Comparison of ENCODE assay signal across 1 cellular context in the genomic region with DNA sequence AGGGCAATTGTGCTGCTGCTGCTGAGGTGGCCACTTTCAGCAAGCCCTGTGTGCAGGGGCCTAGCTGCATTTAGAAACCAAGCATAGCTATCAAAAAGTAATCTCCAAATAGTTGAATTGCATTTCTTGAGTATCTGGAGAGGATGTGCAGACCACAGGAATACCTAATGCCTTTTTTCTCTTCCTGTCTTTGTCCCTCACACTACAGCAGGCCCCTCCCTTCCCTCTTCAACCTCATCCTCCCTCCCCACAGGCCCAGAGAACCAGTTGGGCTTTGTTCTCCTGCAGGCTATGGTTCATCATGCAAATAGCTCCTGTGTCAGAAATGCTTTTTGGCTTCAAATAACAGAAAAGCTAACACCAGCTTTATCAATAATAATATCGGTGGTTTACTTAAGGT.
TF ChIP-seq lines count a peak whose summit lies in the region.

No MANE protein-coding gene starts in this region.

TF ChIP-seq in GM23338, 12 proteins besides CTCF, POLR2A, EP300 and RAD21 (continued from another document):
- TF ChIP-seq, protein P1, sequence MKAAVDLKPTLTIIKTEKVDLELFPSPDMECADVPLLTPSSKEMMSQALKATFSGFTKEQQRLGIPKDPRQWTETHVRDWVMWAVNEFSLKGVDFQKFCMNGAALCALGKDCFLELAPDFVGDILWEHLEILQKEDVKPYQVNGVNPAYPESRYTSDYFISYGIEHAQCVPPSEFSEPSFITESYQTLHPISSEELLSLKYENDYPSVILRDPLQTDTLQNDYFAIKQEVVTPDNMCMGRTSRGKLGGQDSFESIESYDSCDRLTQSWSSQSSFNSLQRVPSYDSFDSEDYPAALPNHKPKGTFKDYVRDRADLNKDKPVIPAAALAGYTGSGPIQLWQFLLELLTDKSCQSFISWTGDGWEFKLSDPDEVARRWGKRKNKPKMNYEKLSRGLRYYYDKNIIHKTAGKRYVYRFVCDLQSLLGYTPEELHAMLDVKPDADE (IDR thresholded peaks at IDR 0.05), result no peak
- TF ChIP-seq NANOG (IDR thresholded peaks at IDR 0.05; ENCODE audit: borderline replicate concordance), result no peak
- no peak for TF ChIP-seq STAT1 (IDR thresholded peaks at IDR 0.05; ENCODE audit: unreplicated experiment)
- no peak for TF ChIP-seq CREB1 (CRISPR knock-in tag; IDR thresholded peaks at IDR 0.05; ENCODE audit: low read depth)
- no peak for TF ChIP-seq ZNF331 (CRISPR knock-in tag; IDR thresholded peaks at IDR 0.05; ENCODE audit: low read depth)
- TF ChIP-seq, protein P2, sequence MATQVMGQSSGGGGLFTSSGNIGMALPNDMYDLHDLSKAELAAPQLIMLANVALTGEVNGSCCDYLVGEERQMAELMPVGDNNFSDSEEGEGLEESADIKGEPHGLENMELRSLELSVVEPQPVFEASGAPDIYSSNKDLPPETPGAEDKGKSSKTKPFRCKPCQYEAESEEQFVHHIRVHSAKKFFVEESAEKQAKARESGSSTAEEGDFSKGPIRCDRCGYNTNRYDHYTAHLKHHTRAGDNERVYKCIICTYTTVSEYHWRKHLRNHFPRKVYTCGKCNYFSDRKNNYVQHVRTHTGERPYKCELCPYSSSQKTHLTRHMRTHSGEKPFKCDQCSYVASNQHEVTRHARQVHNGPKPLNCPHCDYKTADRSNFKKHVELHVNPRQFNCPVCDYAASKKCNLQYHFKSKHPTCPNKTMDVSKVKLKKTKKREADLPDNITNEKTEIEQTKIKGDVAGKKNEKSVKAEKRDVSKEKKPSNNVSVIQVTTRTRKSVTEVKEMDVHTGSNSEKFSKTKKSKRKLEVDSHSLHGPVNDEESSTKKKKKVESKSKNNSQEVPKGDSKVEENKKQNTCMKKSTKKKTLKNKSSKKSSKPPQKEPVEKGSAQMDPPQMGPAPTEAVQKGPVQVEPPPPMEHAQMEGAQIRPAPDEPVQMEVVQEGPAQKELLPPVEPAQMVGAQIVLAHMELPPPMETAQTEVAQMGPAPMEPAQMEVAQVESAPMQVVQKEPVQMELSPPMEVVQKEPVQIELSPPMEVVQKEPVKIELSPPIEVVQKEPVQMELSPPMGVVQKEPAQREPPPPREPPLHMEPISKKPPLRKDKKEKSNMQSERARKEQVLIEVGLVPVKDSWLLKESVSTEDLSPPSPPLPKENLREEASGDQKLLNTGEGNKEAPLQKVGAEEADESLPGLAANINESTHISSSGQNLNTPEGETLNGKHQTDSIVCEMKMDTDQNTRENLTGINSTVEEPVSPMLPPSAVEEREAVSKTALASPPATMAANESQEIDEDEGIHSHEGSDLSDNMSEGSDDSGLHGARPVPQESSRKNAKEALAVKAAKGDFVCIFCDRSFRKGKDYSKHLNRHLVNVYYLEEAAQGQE (IDR thresholded peaks at IDR 0.05; ENCODE audit: unreplicated experiment), result no peak
- no peak for TF ChIP-seq JUNB (IDR thresholded peaks at IDR 0.05; ENCODE audit: unreplicated experiment)
